Comparison of ENCODE assay signal across 1 cellular context in genomic region chr9:93256878-93257807, GRCh38.
TF ChIP-seq lines count a peak whose summit lies in the region.

No MANE protein-coding gene starts in this region.

TF ChIP-seq in GM23338, 12 proteins besides CTCF, POLR2A, EP300 and RAD21 (continued from another document):
- TF ChIP-seq, protein P1, sequence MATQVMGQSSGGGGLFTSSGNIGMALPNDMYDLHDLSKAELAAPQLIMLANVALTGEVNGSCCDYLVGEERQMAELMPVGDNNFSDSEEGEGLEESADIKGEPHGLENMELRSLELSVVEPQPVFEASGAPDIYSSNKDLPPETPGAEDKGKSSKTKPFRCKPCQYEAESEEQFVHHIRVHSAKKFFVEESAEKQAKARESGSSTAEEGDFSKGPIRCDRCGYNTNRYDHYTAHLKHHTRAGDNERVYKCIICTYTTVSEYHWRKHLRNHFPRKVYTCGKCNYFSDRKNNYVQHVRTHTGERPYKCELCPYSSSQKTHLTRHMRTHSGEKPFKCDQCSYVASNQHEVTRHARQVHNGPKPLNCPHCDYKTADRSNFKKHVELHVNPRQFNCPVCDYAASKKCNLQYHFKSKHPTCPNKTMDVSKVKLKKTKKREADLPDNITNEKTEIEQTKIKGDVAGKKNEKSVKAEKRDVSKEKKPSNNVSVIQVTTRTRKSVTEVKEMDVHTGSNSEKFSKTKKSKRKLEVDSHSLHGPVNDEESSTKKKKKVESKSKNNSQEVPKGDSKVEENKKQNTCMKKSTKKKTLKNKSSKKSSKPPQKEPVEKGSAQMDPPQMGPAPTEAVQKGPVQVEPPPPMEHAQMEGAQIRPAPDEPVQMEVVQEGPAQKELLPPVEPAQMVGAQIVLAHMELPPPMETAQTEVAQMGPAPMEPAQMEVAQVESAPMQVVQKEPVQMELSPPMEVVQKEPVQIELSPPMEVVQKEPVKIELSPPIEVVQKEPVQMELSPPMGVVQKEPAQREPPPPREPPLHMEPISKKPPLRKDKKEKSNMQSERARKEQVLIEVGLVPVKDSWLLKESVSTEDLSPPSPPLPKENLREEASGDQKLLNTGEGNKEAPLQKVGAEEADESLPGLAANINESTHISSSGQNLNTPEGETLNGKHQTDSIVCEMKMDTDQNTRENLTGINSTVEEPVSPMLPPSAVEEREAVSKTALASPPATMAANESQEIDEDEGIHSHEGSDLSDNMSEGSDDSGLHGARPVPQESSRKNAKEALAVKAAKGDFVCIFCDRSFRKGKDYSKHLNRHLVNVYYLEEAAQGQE (IDR thresholded peaks at IDR 0.05; ENCODE audit: unreplicated experiment), result no peak
- TF ChIP-seq EZH2phosphoT487 (IDR thresholded peaks at IDR 0.05; ENCODE audit: unreplicated experiment), result no peak
- TF ChIP-seq, protein P2, sequence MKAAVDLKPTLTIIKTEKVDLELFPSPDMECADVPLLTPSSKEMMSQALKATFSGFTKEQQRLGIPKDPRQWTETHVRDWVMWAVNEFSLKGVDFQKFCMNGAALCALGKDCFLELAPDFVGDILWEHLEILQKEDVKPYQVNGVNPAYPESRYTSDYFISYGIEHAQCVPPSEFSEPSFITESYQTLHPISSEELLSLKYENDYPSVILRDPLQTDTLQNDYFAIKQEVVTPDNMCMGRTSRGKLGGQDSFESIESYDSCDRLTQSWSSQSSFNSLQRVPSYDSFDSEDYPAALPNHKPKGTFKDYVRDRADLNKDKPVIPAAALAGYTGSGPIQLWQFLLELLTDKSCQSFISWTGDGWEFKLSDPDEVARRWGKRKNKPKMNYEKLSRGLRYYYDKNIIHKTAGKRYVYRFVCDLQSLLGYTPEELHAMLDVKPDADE (IDR thresholded peaks at IDR 0.05), result no peak
- TF ChIP-seq STAT1 (IDR thresholded peaks at IDR 0.05; ENCODE audit: unreplicated experiment), result no peak
- no peak for TF ChIP-seq EZH2 (IDR thresholded peaks at IDR 0.05; ENCODE audit: low read depth, unreplicated experiment)
- TF ChIP-seq JUNB (IDR thresholded peaks at IDR 0.05; ENCODE audit: unreplicated experiment), result no peak
- TF ChIP-seq CREB1 (CRISPR knock-in tag; IDR thresholded peaks at IDR 0.05; ENCODE audit: low read depth), result no peak
